Comparison of ENCODE assay signal across 1 cellular context in the genomic region with DNA sequence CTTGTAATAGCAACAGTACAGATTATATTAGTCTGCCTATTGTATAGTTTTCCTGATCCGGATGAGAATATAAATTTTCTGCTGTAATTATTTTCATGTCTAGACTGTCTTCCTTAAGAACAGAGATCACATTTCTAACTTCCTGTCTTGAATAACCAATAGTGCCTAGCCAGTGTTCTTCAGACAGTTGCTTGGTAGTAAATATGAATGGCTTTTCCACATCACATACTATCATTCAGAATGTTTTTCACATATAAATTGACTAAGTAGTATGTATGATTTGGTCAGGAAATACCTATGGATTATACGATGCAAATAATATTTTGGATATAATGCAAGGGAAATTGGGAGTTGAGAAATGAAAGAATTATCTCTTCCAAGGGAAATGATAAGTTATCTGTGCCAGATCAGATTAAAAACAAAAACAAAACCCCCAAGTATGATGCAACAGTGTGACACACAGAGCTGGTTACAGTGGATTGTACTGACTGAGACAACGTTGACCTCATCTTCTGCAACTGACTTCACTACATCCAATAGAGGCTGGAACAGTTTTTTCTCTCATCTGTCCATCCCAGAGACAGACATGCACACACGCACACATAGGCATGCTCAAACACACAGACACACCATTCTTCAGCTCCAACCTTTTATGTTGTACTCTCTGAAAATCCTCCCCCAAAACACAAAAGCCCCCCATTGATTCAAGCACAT.
TF ChIP-seq lines count a peak whose summit lies in the region.

No MANE protein-coding gene starts in this region.

TF ChIP-seq in K562, 482 proteins besides CTCF, POLR2A, EP300 and RAD21 (continued from another document and continues in another):
- TF ChIP-seq, protein P1, sequence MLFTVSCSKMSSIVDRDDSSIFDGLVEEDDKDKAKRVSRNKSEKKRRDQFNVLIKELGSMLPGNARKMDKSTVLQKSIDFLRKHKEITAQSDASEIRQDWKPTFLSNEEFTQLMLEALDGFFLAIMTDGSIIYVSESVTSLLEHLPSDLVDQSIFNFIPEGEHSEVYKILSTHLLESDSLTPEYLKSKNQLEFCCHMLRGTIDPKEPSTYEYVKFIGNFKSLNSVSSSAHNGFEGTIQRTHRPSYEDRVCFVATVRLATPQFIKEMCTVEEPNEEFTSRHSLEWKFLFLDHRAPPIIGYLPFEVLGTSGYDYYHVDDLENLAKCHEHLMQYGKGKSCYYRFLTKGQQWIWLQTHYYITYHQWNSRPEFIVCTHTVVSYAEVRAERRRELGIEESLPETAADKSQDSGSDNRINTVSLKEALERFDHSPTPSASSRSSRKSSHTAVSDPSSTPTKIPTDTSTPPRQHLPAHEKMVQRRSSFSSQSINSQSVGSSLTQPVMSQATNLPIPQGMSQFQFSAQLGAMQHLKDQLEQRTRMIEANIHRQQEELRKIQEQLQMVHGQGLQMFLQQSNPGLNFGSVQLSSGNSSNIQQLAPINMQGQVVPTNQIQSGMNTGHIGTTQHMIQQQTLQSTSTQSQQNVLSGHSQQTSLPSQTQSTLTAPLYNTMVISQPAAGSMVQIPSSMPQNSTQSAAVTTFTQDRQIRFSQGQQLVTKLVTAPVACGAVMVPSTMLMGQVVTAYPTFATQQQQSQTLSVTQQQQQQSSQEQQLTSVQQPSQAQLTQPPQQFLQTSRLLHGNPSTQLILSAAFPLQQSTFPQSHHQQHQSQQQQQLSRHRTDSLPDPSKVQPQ (CRISPR knock-in tag; IDR thresholded peaks at IDR 0.05; ENCODE audit: borderline replicate concordance) = no peak
- TF ChIP-seq DMBX1 (CRISPR knock-in tag; IDR thresholded peaks at IDR 0.05; ENCODE audit: borderline replicate concordance) = peak; percentile 78; the same call in 1 of the 2 replicates
- TF ChIP-seq, protein P2, sequence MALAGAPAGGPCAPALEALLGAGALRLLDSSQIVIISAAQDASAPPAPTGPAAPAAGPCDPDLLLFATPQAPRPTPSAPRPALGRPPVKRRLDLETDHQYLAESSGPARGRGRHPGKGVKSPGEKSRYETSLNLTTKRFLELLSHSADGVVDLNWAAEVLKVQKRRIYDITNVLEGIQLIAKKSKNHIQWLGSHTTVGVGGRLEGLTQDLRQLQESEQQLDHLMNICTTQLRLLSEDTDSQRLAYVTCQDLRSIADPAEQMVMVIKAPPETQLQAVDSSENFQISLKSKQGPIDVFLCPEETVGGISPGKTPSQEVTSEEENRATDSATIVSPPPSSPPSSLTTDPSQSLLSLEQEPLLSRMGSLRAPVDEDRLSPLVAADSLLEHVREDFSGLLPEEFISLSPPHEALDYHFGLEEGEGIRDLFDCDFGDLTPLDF (CRISPR knock-in tag; IDR thresholded peaks at IDR 0.05) = no peak
- TF ChIP-seq KLF13 (tag; IDR thresholded peaks at IDR 0.05; ENCODE audit: borderline replicate concordance, low read depth) = no peak
- no peak for TF ChIP-seq POLR2AphosphoS5 (IDR thresholded peaks at IDR 0.05; ENCODE audit: control insufficient read depth, insufficient read depth, low read depth, low read length)
- TF ChIP-seq ZNF146 (CRISPR knock-in tag; IDR thresholded peaks at IDR 0.05; ENCODE audit: unreplicated experiment) = no peak
- TF ChIP-seq CREB1 (IDR thresholded peaks at IDR 0.05) = no peak
- peak; percentile 35; the same call in 1 of the 2 replicates for TF ChIP-seq CREB1 (CRISPR knock-in tag; IDR thresholded peaks at IDR 0.05)
- TF ChIP-seq PPARD (CRISPR knock-in tag; IDR thresholded peaks at IDR 0.05) = no peak
- TF ChIP-seq CTBP1 (IDR thresholded peaks at IDR 0.05; ENCODE audit: borderline replicate concordance) = peak; percentile 53
- peak in 1 of 2 experiments; percentile 74; a peak in 2 of 4 replicates for TF ChIP-seq ZNF318 (IDR thresholded peaks at IDR 0.05; ENCODE audit: borderline replicate concordance in 1 of 2, low read depth in 1 of 2)
- TF ChIP-seq, protein P3, sequence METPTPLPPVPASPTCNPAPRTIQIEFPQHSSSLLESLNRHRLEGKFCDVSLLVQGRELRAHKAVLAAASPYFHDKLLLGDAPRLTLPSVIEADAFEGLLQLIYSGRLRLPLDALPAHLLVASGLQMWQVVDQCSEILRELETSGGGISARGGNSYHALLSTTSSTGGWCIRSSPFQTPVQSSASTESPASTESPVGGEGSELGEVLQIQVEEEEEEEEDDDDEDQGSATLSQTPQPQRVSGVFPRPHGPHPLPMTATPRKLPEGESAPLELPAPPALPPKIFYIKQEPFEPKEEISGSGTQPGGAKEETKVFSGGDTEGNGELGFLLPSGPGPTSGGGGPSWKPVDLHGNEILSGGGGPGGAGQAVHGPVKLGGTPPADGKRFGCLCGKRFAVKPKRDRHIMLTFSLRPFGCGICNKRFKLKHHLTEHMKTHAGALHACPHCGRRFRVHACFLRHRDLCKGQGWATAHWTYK (CRISPR knock-in tag; IDR thresholded peaks at IDR 0.05) = no peak
- TF ChIP-seq ATF7 (IDR thresholded peaks at IDR 0.05) = peak; percentile 96
- TF ChIP-seq, protein P4, sequence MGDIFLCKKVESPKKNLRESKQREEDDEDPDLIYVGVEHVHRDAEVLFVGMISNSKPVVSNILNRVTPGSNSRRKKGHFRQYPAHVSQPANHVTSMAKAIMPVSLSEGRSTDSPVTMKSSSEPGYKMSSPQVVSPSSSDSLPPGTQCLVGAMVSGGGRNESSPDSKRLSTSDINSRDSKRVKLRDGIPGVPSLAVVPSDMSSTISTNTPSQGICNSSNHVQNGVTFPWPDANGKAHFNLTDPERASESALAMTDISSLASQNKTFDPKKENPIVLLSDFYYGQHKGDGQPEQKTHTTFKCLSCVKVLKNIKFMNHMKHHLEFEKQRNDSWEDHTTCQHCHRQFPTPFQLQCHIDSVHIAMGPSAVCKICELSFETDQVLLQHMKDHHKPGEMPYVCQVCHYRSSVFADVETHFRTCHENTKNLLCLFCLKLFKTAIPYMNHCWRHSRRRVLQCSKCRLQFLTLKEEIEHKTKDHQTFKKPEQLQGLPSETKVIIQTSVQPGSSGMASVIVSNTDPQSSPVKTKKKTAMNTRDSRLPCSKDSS (IDR thresholded peaks at IDR 0.05; ENCODE audit: low read depth, partially characterized antibody) = no peak
- no peak for TF ChIP-seq POU5F1 (IDR thresholded peaks at IDR 0.05; ENCODE audit: borderline replicate concordance, low read depth, low read length, partially characterized antibody)
- TF ChIP-seq TSHZ1 (CRISPR knock-in tag; IDR thresholded peaks at IDR 0.05) = no peak
- TF ChIP-seq SOX6 (IDR thresholded peaks at IDR 0.05) = peak; percentile 93
- TF ChIP-seq BACH1 (tag; IDR thresholded peaks at IDR 0.05) = no peak; the same call in 1 of the 2 replicates
- TF ChIP-seq STAG1 (CRISPR knock-in tag; IDR thresholded peaks at IDR 0.05; ENCODE audit: borderline replicate concordance) = no peak
- TF ChIP-seq SUPT5H (IDR thresholded peaks at IDR 0.05) = no peak
- no peak for TF ChIP-seq TOE1 (IDR thresholded peaks at IDR 0.05; ENCODE audit: borderline replicate concordance)
- no peak for TF ChIP-seq TOE1 (CRISPR knock-in tag; IDR thresholded peaks at IDR 0.05; ENCODE audit: borderline replicate concordance, low read depth)
- TF ChIP-seq CBFB (CRISPR knock-in tag; IDR thresholded peaks at IDR 0.05) = no peak
- no peak for TF ChIP-seq SMAD1 (IDR thresholded peaks at IDR 0.05; ENCODE audit: low read depth, low read length, partially characterized antibody)
- TF ChIP-seq MNT (conservative IDR thresholded peaks at IDR 0.05) = no peak
- peak; percentile 85 for TF ChIP-seq ZNF586 (CRISPR knock-in tag; conservative IDR thresholded peaks at IDR 0.05)
- no peak for TF ChIP-seq PTBP1 (IDR thresholded peaks at IDR 0.05; ENCODE audit: low read depth, low read length)
- 0 out of 2 replicates have a peak, but pooled peaks have one; percentile 32 for TF ChIP-seq ZBTB12 (CRISPR knock-in tag; IDR thresholded peaks at IDR 0.05)
- no peak for TF ChIP-seq HSF4 (CRISPR knock-in tag; IDR thresholded peaks at IDR 0.05; ENCODE audit: borderline replicate concordance)
- peak; percentile 52; the same call in 1 of the 2 replicates for TF ChIP-seq NCOA1 (IDR thresholded peaks at IDR 0.05; ENCODE audit: low read depth)
- TF ChIP-seq RFX5 (IDR thresholded peaks at IDR 0.05; ENCODE audit: low read depth, low read length) = no peak
